39 cellular contexts compared by ENCODE assay signal in the genomic region with DNA sequence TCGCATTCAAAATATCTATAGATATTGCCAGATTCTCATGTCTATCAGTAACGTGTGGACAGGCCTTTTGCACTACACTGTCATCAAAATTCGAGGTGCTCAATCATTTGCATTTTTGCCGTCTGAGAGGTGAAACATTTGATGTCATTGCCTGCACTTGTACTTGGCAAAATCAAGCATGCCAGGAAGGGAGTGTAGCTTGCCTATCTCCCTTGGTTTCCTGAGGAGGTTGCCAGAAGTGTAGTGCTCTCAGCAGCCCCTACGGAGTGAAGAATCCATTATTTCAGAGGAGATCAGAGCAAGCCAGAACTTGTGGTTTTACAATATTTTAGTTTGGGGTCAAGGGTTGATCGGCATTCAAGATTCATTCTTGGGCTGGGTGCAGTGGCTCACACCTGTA. TPM values are rescaled to one million over a fixed set of nuclear protein-coding genes. Genes with fewer than 3 reads are reported as not detected.
"Had no signal": no experiment of that assay in that cellular context is flagged by ENCODE, and none has a peak within 500 bp of the region (broad histone marks: within the 10 kb centered on the region; RNA-seq: fewer than 3 reads in every experiment).

No MANE protein-coding gene starts in this region.

- H3K27ac Mint-ChIP-seq: activated CD4-positive, alpha-beta memory T cell treated with anti-CD3 and anti-CD28 coated beads, Interleukin-2, amount 10 ng/mL, durations not matched to agents 7 days and 5 days; activated CD4-positive, alpha-beta T cell treated with anti-CD3 and anti-CD28 coated beads for 36 hours; activated CD4-positive, alpha-beta T cell treated with anti-CD3 and anti-CD28 coated beads, Interleukin-2, amount 10 ng/mL, durations not matched to agents 7 days and 5 days; activated CD8-positive, alpha-beta memory T cell treated with anti-CD3 and anti-CD28 coated beads, Interleukin-2, amount 10 ng/mL, durations not matched to agents 7 days and 5 days; activated CD8-positive, alpha-beta T cell treated with anti-CD3 and anti-CD28 coated beads, Interleukin-2, amount 10 ng/mL, durations not matched to agents 7 days and 5 days; activated naive CD4-positive, alpha-beta T cell treated with anti-CD3 and anti-CD28 coated beads for 36 hours; activated naive CD8-positive, alpha-beta T cell treated with anti-CD3 and anti-CD28 coated beads for 36 hours; activated T-cell treated with anti-CD3 and anti-CD28 coated beads, Interleukin-2, amount 50 U/mL, for 24 hours; T-helper 1 cell treated with Interleukin-12 subunit alpha and Interleukin-12 subunit beta and Interleukin-4 antibody, amounts not matched to agents 30 μg/mL and 1 μg/mL, for 36 hours; T-helper 2 cell treated with Interferon-gamma antibody and Interleukin-4, amounts not matched to agents 5 μg/mL and 100 μg/mL, for 36 hours; WTC11 had no signal

- FAIRE-seq: astrocyte, TTC549 had no signal

- H3K36me3 Mint-ChIP-seq: activated CD8-positive, alpha-beta memory T cell treated with anti-CD3 and anti-CD28 coated beads, Interleukin-2, amount 10 ng/mL, durations not matched to agents 7 days and 5 days; activated naive CD4-positive, alpha-beta T cell treated with anti-CD3 and anti-CD28 coated beads, Interleukin-2, amount 50 U/mL, for 72 hours; activated naive CD8-positive, alpha-beta T cell treated with anti-CD3 and anti-CD28 coated beads for 36 hours; WTC11 had no signal

- H3K4me1 ChIP-seq: adrenal gland, body of pancreas, breast epithelium had no signal

- H3K4me3 Mint-ChIP-seq: activated CD4-positive, alpha-beta memory T cell treated with anti-CD3 and anti-CD28 coated beads, Interleukin-2, amount 10 ng/mL, durations not matched to agents 7 days and 5 days; activated CD4-positive, alpha-beta T cell treated with anti-CD3 and anti-CD28 coated beads for 36 hours; activated CD4-positive, alpha-beta T cell treated with anti-CD3 and anti-CD28 coated beads, Interleukin-2, amount 10 ng/mL, durations not matched to agents 7 days and 5 days; activated CD8-positive, alpha-beta memory T cell treated with anti-CD3 and anti-CD28 coated beads, Interleukin-2, amount 10 ng/mL, durations not matched to agents 7 days and 5 days; activated CD8-positive, alpha-beta T cell treated with anti-CD3 and anti-CD28 coated beads, Interleukin-2, amount 10 ng/mL, durations not matched to agents 7 days and 5 days; activated naive CD4-positive, alpha-beta T cell treated with anti-CD3 and anti-CD28 coated beads for 36 hours; activated naive CD8-positive, alpha-beta T cell treated with anti-CD3 and anti-CD28 coated beads for 36 hours; activated T-cell treated with anti-CD3 and anti-CD28 coated beads, Interleukin-2, amount 50 U/mL, for 24 hours; T-helper 1 cell treated with Interleukin-12 subunit alpha and Interleukin-12 subunit beta and Interleukin-4 antibody, amounts not matched to agents 30 μg/mL and 1 μg/mL, for 36 hours; T-helper 2 cell treated with Interferon-gamma antibody and Interleukin-4, amounts not matched to agents 5 μg/mL and 100 μg/mL, for 36 hours; WTC11 had no signal

- H3K36me3 ChIP-seq: adrenal gland, brain microvascular endothelial cell, breast epithelium, WERI-Rb-1 had no signal

- H3K4me3 ChIP-seq: adrenal gland, body of pancreas, breast epithelium had no signal

- H3K27ac ChIP-seq: adrenal gland, body of pancreas, brain microvascular endothelial cell, breast epithelium, WERI-Rb-1 had no signal

- H3K27me3 ChIP-seq: adrenal gland, body of pancreas, brain microvascular endothelial cell, breast epithelium had no signal

- H3K4me1 Mint-ChIP-seq: activated CD4-positive, alpha-beta memory T cell treated with anti-CD3 and anti-CD28 coated beads, Interleukin-2, amount 10 ng/mL, durations not matched to agents 7 days and 5 days; activated CD4-positive, alpha-beta T cell treated with anti-CD3 and anti-CD28 coated beads for 36 hours; activated CD4-positive, alpha-beta T cell treated with anti-CD3 and anti-CD28 coated beads, Interleukin-2, amount 10 ng/mL, durations not matched to agents 7 days and 5 days; activated CD8-positive, alpha-beta memory T cell treated with anti-CD3 and anti-CD28 coated beads, Interleukin-2, amount 10 ng/mL, durations not matched to agents 7 days and 5 days; activated naive CD8-positive, alpha-beta T cell treated with anti-CD3 and anti-CD28 coated beads for 36 hours; WTC11 had no signal

- H3K9me3 Mint-ChIP-seq: activated CD4-positive, alpha-beta memory T cell treated with anti-CD3 and anti-CD28 coated beads, Interleukin-2, amount 10 ng/mL, durations not matched to agents 7 days and 5 days; activated CD4-positive, alpha-beta T cell treated with anti-CD3 and anti-CD28 coated beads, Interleukin-2, amount 10 ng/mL, durations not matched to agents 7 days and 5 days; activated naive CD4-positive, alpha-beta T cell treated with anti-CD3 and anti-CD28 coated beads for 36 hours; activated naive CD4-positive, alpha-beta T cell treated with anti-CD3 and anti-CD28 coated beads, Interleukin-2, amount 50 U/mL, for 72 hours; activated naive CD8-positive, alpha-beta T cell treated with anti-CD3 and anti-CD28 coated beads for 36 hours; activated T-cell treated with anti-CD3 and anti-CD28 coated beads, Interleukin-2, amount 50 U/mL, for 24 hours; T-helper 1 cell treated with Interleukin-12 subunit alpha and Interleukin-12 subunit beta and Interleukin-4 antibody, amounts not matched to agents 30 μg/mL and 1 μg/mL, for 36 hours; T-helper 2 cell treated with Interferon-gamma antibody and Interleukin-4, amounts not matched to agents 5 μg/mL and 100 μg/mL, for 36 hours had no signal

- ATAC-seq: activated CD4-positive, alpha-beta T cell treated with anti-CD3 and anti-CD28 coated beads for 36 hours; activated CD4-positive, CD25-positive, alpha-beta regulatory T cell treated with anti-CD3 and anti-CD28 coated beads, Interleukin-2, amount 50 U/mL, for 24 hours; activated CD8-positive, alpha-beta memory T cell treated with anti-CD3 and anti-CD28 coated beads, Interleukin-2, amount 10 ng/mL, durations not matched to agents 7 days and 5 days; activated CD8-positive, alpha-beta T cell treated with anti-CD3 and anti-CD28 coated beads, Interleukin-2, amount 10 ng/mL, durations not matched to agents 7 days and 5 days; activated naive CD4-positive, alpha-beta T cell treated with anti-CD3 and anti-CD28 coated beads, Interleukin-2, amount 50 U/mL, for 72 hours; body of pancreas; WTC11 had no signal

- H3K27me3 Mint-ChIP-seq: activated CD4-positive, alpha-beta T cell treated with anti-CD3 and anti-CD28 coated beads for 36 hours; activated naive CD8-positive, alpha-beta T cell treated with anti-CD3 and anti-CD28 coated beads for 36 hours; activated T-cell treated with anti-CD3 and anti-CD28 coated beads, Interleukin-2, amount 50 U/mL, for 24 hours had no signal

- DNase-seq: activated CD4-positive, alpha-beta memory T cell treated with anti-CD3 and anti-CD28 coated beads, Interleukin-2, amount 10 ng/mL, durations not matched to agents 7 days and 5 days; activated CD4-positive, alpha-beta T cell treated with anti-CD3 and anti-CD28 coated beads for 1 hour; activated CD4-positive, alpha-beta T cell treated with anti-CD3 and anti-CD28 coated beads for 36 hours; activated CD4-positive, alpha-beta T cell treated with anti-CD3 and anti-CD28 coated beads for 48 hours; activated CD4-positive, alpha-beta T cell treated with anti-CD3 and anti-CD28 coated beads, Interleukin-2, amount 10 ng/mL, durations not matched to agents 7 days and 5 days; activated CD4-positive, alpha-beta T cell treated with anti-CD3 and anti-CD28 coated beads, Interleukin-2, amount 50 U/mL, for 48 hours; activated CD4-positive, CD25-positive, alpha-beta regulatory T cell; activated CD8-positive, alpha-beta memory T cell treated with anti-CD3 and anti-CD28 coated beads for 24 hours; activated CD8-positive, alpha-beta memory T cell treated with anti-CD3 and anti-CD28 coated beads, Interleukin-2, amount 10 ng/mL, durations not matched to agents 7 days and 5 days; activated CD8-positive, alpha-beta memory T cell treated with anti-CD3 and anti-CD28 coated beads, Interleukin-2, amount 50 U/mL, for 48 hours; activated CD8-positive, alpha-beta T cell treated with anti-CD3 and anti-CD28 coated beads, Interleukin-2, amount 10 ng/mL, durations not matched to agents 7 days and 5 days; activated effector memory CD4-positive, alpha-beta T cell treated with anti-CD3 and anti-CD28 coated beads, Interleukin-2, amount 50 U/mL, for 16 hours; activated gamma-delta T cell treated with Interleukin-2 at 50 U/mL for 16 hours; activated naive CD4-positive, alpha-beta T cell; activated naive CD4-positive, alpha-beta T cell treated with anti-CD3 and anti-CD28 coated beads for 36 hours; activated naive CD4-positive, alpha-beta T cell treated with anti-CD3 and anti-CD28 coated beads, Interleukin-2, amount 50 U/mL, for 16 hours; activated naive CD8-positive, alpha-beta T cell treated with anti-CD3 and anti-CD28 coated beads for 36 hours; activated T-cell treated with anti-CD3 and anti-CD28 coated beads, Interleukin-2, amount 50 U/mL, for 24 hours; activated T-cell treated with anti-CD3 and anti-CD28 coated beads, Interleukin-2, amount 50 U/mL, for 48 hours; adrenal gland; amniotic stem cell; aorta; body of pancreas; brain microvascular endothelial cell; central memory CD4-positive, alpha-beta T cell; T-helper 1 cell; T-helper 2 cell; T-helper 9 cell; WERI-Rb-1 had no signal

- H3K9me3 ChIP-seq: adrenal gland, body of pancreas, breast epithelium had no signal

RNA-seq across cellular contexts. Expression of a gene that starts 30.2 kb away (rescaled TPM):
- total RNA-seq: activated CD4-positive, alpha-beta memory T cell treated with anti-CD3 and anti-CD28 coated beads, Interleukin-2, amount 10 ng/mL, durations not matched to agents 7 days and 5 days; activated CD4-positive, alpha-beta T cell treated with anti-CD3 and anti-CD28 coated beads for 36 hours; activated CD4-positive, alpha-beta T cell treated with anti-CD3 and anti-CD28 coated beads, Interleukin-2, amount 10 ng/mL, durations not matched to agents 7 days and 5 days; activated CD8-positive, alpha-beta memory T cell treated with anti-CD3 and anti-CD28 coated beads, Interleukin-2, amount 10 ng/mL, durations not matched to agents 7 days and 5 days; activated CD8-positive, alpha-beta T cell treated with anti-CD3 and anti-CD28 coated beads, Interleukin-2, amount 10 ng/mL, durations not matched to agents 7 days and 5 days; activated naive CD4-positive, alpha-beta T cell treated with anti-CD3 and anti-CD28 coated beads for 36 hours; activated naive CD4-positive, alpha-beta T cell treated with anti-CD3 and anti-CD28 coated beads, Interleukin-2, amount 50 U/mL, for 72 hours; activated naive CD8-positive, alpha-beta T cell treated with anti-CD3 and anti-CD28 coated beads for 36 hours; adrenal gland; aorta; astrocyte; body of pancreas; breast epithelium; cardiac septum; cerebellum; WTC11 had no signal
- polyA plus RNA-seq: adrenal gland, aorta had no signal
